In genomic region chr1:67652800-67653199, GRCh38 we compare ENCODE assay signal across 10 cellular contexts. TPM values are rescaled to one million over a fixed set of nuclear protein-coding genes. Genes with fewer than 3 reads are reported as not detected.
A peak's percentile ranks its signal among the peaks of the same experiment; 100 is the strongest.
DNase-seq lines count a peak whose midpoint lies in the region; ATAC-seq lines count a peak whose summit lies in the region.
"Had no signal": no experiment of that assay in that cellular context is flagged by ENCODE, and none has a peak within 500 bp of the region (broad histone marks: within the 10 kb centered on the region; RNA-seq: fewer than 3 reads in every experiment).

No MANE protein-coding gene starts in this region.

- no peaks in the 10 kb centered on the region for H3K4me1 Mint-ChIP-seq in activated CD8-positive, alpha-beta T cell treated with anti-CD3 and anti-CD28 coated beads, Interleukin-2, amount 10 ng/mL, durations not matched to agents 7 days and 5 days (ENCODE audit: low read depth)
- H3K4me1 Mint-ChIP-seq: IgD-negative memory B cell had no signal

- no peak overlapping the region for H3K4me3 Mint-ChIP-seq in activated CD8-positive, alpha-beta T cell treated with anti-CD3 and anti-CD28 coated beads, Interleukin-2, amount 10 ng/mL, durations not matched to agents 7 days and 5 days
- H3K4me3 Mint-ChIP-seq: IgD-negative memory B cell had no signal

- CTCF ChIA-PET in activated CD8-positive, alpha-beta T cell treated with anti-CD3 and anti-CD28 coated beads, Interleukin-2, amount 10 ng/mL, durations not matched to agents 7 days and 5 days (lab: Charles Lee), result no interaction called here

- DNase-seq in DMS53 treated with DMSO at 0.1 percent for 48 hours (lab: John Stamatoyannopoulos, UW; ENCODE audit: unreplicated experiment) (peak; percentile 92), RKO (ENCODE audit: low spot score) (peak; percentile 37), iris pigment epithelial cell (ENCODE audit: low read depth) (peak; percentile 97), 8988T (no peak)
- DNase-seq in activated CD8-positive, alpha-beta T cell treated with anti-CD3 and anti-CD28 coated beads, Interleukin-2, amount 10 ng/mL, durations not matched to agents 7 days and 5 days, result no peak
- no peak for DNase-seq in activated effector memory CD4-positive, alpha-beta T cell treated with anti-CD3 and anti-CD28 coated beads, Interleukin-2, amount 50 U/mL, for 16 hours
- DNase-seq: activated CD4-positive, alpha-beta T cell treated with anti-CD3 and anti-CD28 coated beads, Interleukin-2, amount 50 U/mL, for 48 hours had no signal

- ATAC-seq in HG02588 (IDR thresholded peaks at IDR 0.05; ENCODE audit: unreplicated experiment) (peak; percentile 58), HG02981 (IDR thresholded peaks at IDR 0.05; ENCODE audit: unreplicated experiment) (no peak)
- ATAC-seq in activated CD8-positive, alpha-beta T cell treated with anti-CD3 and anti-CD28 coated beads, Interleukin-2, amount 10 ng/mL, durations not matched to agents 7 days and 5 days, result no peak

- no peak overlapping the region for H3K27ac Mint-ChIP-seq in activated CD8-positive, alpha-beta T cell treated with anti-CD3 and anti-CD28 coated beads, Interleukin-2, amount 10 ng/mL, durations not matched to agents 7 days and 5 days
- H3K27ac Mint-ChIP-seq: IgD-negative memory B cell had no signal

- POLR2A ChIA-PET in activated CD8-positive, alpha-beta T cell treated with anti-CD3 and anti-CD28 coated beads, Interleukin-2, amount 10 ng/mL, durations not matched to agents 7 days and 5 days (lab: Charles Lee), result no interaction called here

- no peaks in the 10 kb centered on the region for H3K36me3 Mint-ChIP-seq in activated CD8-positive, alpha-beta T cell treated with anti-CD3 and anti-CD28 coated beads, Interleukin-2, amount 10 ng/mL, durations not matched to agents 7 days and 5 days (ENCODE audit: low read depth)
- H3K36me3 Mint-ChIP-seq: IgD-negative memory B cell had no signal

- no peaks in the 10 kb centered on the region for H3K9me3 Mint-ChIP-seq in activated CD8-positive, alpha-beta T cell treated with anti-CD3 and anti-CD28 coated beads, Interleukin-2, amount 10 ng/mL, durations not matched to agents 7 days and 5 days (ENCODE audit: insufficient read depth)
- H3K9me3 Mint-ChIP-seq: IgD-negative memory B cell had no signal

- H3K27me3 Mint-ChIP-seq in activated CD8-positive, alpha-beta T cell treated with anti-CD3 and anti-CD28 coated beads, Interleukin-2, amount 10 ng/mL, durations not matched to agents 7 days and 5 days (ENCODE audit: low read depth), result peaks cover 15% of the 10 kb centered on the region
- H3K27me3 Mint-ChIP-seq: IgD-negative memory B cell had no signal

RNA-seq across cellular contexts. Expression of gene GADD45A, which starts 32.2 kb away (rescaled TPM):
- total RNA-seq in activated CD8-positive, alpha-beta T cell treated with anti-CD3 and anti-CD28 coated beads, Interleukin-2, amount 10 ng/mL, durations not matched to agents 7 days and 5 days, result 10 to 100 TPM; 17.9 to 21.7 TPM

Comparison
In these comparisons a context has a peak if more than half of its experiments do, and no peak if none do; other contexts are left out.
1. DNase-seq: peak in DMS53 treated with DMSO at 0.1 percent for 48 hours (single experiment), RKO (single experiment) and iris pigment epithelial cell (single experiment); none in activated CD8-positive, alpha-beta T cell treated with anti-CD3 and anti-CD28 coated beads, Interleukin-2, amount 10 ng/mL, durations not matched to agents 7 days and 5 days (single experiment), activated effector memory CD4-positive, alpha-beta T cell treated with anti-CD3 and anti-CD28 coated beads, Interleukin-2, amount 50 U/mL, for 16 hours (single experiment) and 8988T (single experiment).